8 cellular contexts compared by ENCODE assay signal in the genomic region with DNA sequence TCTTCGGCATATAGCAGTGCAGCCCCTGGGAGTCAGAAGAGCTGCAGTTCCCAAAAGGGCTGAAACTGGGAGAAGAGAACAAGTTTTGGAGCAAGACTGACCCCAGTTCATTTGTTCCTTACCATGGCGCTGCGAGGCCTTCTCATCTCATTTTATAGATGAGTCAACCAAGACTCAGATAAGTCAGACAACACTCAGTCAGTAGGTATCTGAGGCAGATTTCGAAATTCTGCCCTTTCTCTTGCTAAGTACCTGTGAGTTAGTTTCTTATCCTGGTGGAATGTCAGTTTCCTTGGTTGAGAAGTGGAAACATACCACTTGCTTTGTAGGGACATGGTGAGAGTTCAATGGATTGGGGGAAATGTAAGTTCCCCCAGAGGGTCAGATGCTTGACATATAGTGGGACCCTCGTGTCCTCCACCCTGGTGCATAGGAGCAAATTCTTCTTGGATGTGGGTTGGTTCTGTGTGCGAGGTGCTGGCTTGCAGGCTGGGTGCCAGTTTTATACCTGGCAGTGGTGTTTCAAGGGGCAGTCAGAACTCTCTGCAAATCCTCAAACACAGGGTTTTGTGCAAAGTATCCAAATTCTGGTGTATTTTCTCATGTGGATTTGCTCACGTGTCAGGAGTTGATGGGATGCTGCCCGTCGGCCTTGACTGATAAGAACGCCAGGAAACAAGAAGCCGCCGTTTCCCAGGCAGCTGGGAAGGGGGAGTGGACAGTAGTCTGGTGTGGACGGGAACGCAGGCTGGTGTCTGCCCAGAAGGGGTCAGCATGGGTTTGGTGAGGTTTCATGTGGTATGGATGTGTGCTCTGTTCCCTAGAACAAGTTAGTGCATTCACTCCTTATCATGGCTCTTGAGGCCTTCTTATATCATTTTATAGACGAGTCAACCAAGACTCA.
DNase-seq lines count a peak whose midpoint lies in the region; ATAC-seq and TF ChIP-seq lines count a peak whose summit lies in the region.

No MANE protein-coding gene starts in this region.

- DNase-seq in BJ (ENCODE audit: low read depth), result no peak
- DNase-seq in PC-3, result peak; percentile 90
- peak; percentile 55 for DNase-seq in endothelial cell (ENCODE audit: low spot score)
- DNase-seq in neural progenitor cell (ENCODE audit: low spot score), result peak; percentile 31
- no peak for DNase-seq in GM13976 (ENCODE audit: low spot score)
- DNase-seq in naive thymus-derived CD8-positive, alpha-beta T cell, result no peak
- DNase-seq in stimulated activated CD4-positive, alpha-beta T cell treated with anti-CD3 and anti-CD28 coated beads, Interleukin-15, amount 100 ng/mL, for 24 hours, result no peak

- H3K79me2 ChIP-seq in PC-3 (ENCODE audit: low read length) (peaks cover 72% of the 10 kb centered on the region), neural progenitor cell (ENCODE audit: low read depth) (peaks cover 19% of the 10 kb centered on the region)

- H3K9me3 Mint-ChIP-seq in endothelial cell (ENCODE audit: unreplicated experiment) (no peaks in the 10 kb centered on the region), neural progenitor cell (no peaks in the 10 kb centered on the region)
- H3K9me3 Mint-ChIP-seq in naive thymus-derived CD8-positive, alpha-beta T cell, result no peaks in the 10 kb centered on the region

- H3F3A ChIP-seq in PC-3 (ENCODE audit: low read length, unreplicated experiment) (peaks cover 5% of the 10 kb centered on the region), neural progenitor cell (ENCODE audit: low read depth) (peaks cover 5% of the 10 kb centered on the region)

- POLR2A ChIA-PET in BJ (lab: Charles Lee) (interaction anchor here (0.6 kb wide), 1 partner anchor 24 kb away, joined by 3 read pairs; no protein-coding TSS in a partner anchor), PC-3 (lab: Charles Lee; ENCODE audit: unreplicated experiment) (no interaction called here)
- POLR2A ChIA-PET in naive thymus-derived CD8-positive, alpha-beta T cell (lab: Charles Lee), result no interaction called here

- CTCF ChIA-PET in BJ (lab: Yijun Ruan, JAX) (interaction anchor here (0.6 to 3.3 kb wide), 19 partner anchors 11 to 169 kb away, joined by 3 to 15 read pairs (median 4); no protein-coding TSS in a partner anchor), PC-3 (lab: Charles Lee) (interaction anchor here (0.7 to 1.0 kb wide), 2 partner anchors 32 to 224 kb away, joined by 3 read pairs; no protein-coding TSS in a partner anchor)

- H3K4me3 Mint-ChIP-seq in endothelial cell (ENCODE audit: unreplicated experiment), result peak overlapping the region; percentile 76
- peak overlapping the region; percentile 79 for H3K4me3 Mint-ChIP-seq in neural progenitor cell
- H3K4me3 Mint-ChIP-seq in naive thymus-derived CD8-positive, alpha-beta T cell, result peak overlapping the region in 3 of 10 donors; percentile 5 to 56 (median 30)

- H3K27ac ChIP-seq in PC-3 (ENCODE audit: low read length) (peak overlapping the region; percentile 90), neural progenitor cell (no peak overlapping the region)

- H3K36me3 ChIP-seq in BJ (ENCODE audit: control insufficient read depth, insufficient read depth, low read length), result peaks cover 1% of the 10 kb centered on the region; the same call in 1 of the 2 replicates
- H3K36me3 ChIP-seq in PC-3 (ENCODE audit: low read depth, low read length), result no peaks in the 10 kb centered on the region
- no peaks in the 10 kb centered on the region for H3K36me3 ChIP-seq in neural progenitor cell

- H3K9ac ChIP-seq in PC-3 (ENCODE audit: low read length), result peak overlapping the region; percentile 60
- no peak overlapping the region for H3K9ac ChIP-seq in neural progenitor cell

- peaks cover 40% of the 10 kb centered on the region for H3K4me1 ChIP-seq in PC-3 (ENCODE audit: insufficient read depth, low read length)
- peaks cover 34% of the 10 kb centered on the region for H3K4me1 ChIP-seq in neural progenitor cell

- peaks cover 31% of the 10 kb centered on the region for H3K27me3 Mint-ChIP-seq in endothelial cell (ENCODE audit: unreplicated experiment)
- H3K27me3 Mint-ChIP-seq in neural progenitor cell (ENCODE audit: insufficient read depth, low read depth), result peaks cover 33% of the 10 kb centered on the region
- peaks cover 25 to 81% (median 64%) of the 10 kb centered on the region in 5 donors for H3K27me3 Mint-ChIP-seq in naive thymus-derived CD8-positive, alpha-beta T cell

- H3K4me2 ChIP-seq in PC-3 (ENCODE audit: low read length) (peak overlapping the region; percentile 89), neural progenitor cell (no peak overlapping the region)

- peak; percentile 44 for ATAC-seq in PC-3
- ATAC-seq in HG02840 (IDR thresholded peaks at IDR 0.05; ENCODE audit: low FRiP score, unreplicated experiment), result no peak
- no peak for ATAC-seq in naive thymus-derived CD8-positive, alpha-beta T cell

- H3K27me3 ChIP-seq in BJ (ENCODE audit: control insufficient read depth, insufficient read depth, low read length) (no peaks in the 10 kb centered on the region), PC-3 (ENCODE audit: low read length) (no peaks in the 10 kb centered on the region), neural progenitor cell (peaks cover 27% of the 10 kb centered on the region)

- intact Hi-C loops in PC-3 (cut with micrococcal nuclease), result no loop called here

- no peaks in the 10 kb centered on the region for H4K20me1 ChIP-seq in PC-3 (ENCODE audit: low read length)
- peaks cover 44% of the 10 kb centered on the region for H4K20me1 ChIP-seq in neural progenitor cell (ENCODE audit: low read depth)

- H3K4me1 Mint-ChIP-seq in endothelial cell (ENCODE audit: unreplicated experiment), result peaks cover 59% of the 10 kb centered on the region
- H3K4me1 Mint-ChIP-seq in neural progenitor cell, result peaks cover 66% of the 10 kb centered on the region
- H3K4me1 Mint-ChIP-seq in naive thymus-derived CD8-positive, alpha-beta T cell, result peaks cover 4 to 9% (median 4%) of the 10 kb centered on the region in 4 donors

- H3K36me3 Mint-ChIP-seq in endothelial cell (ENCODE audit: low read depth, unreplicated experiment), result peaks cover 4% of the 10 kb centered on the region
- H3K36me3 Mint-ChIP-seq in neural progenitor cell, result peaks cover 4% of the 10 kb centered on the region
- peaks cover 0 to 5% (median 0%) of the 10 kb centered on the region in 3 donors for H3K36me3 Mint-ChIP-seq in naive thymus-derived CD8-positive, alpha-beta T cell

- BruUV-seq in PC-3 (replicated peaks; lab: Mats Ljungman, UMichigan), result no TSS peak

- H3K4me3 ChIP-seq in BJ (ENCODE audit: low read depth, low read length) (peak overlapping the region; percentile 48), PC-3 (ENCODE audit: low read length) (peak overlapping the region; percentile 72), neural progenitor cell (no peak overlapping the region)

- no peaks in the 10 kb centered on the region for H3K9me2 ChIP-seq in PC-3 (replicated peaks; ENCODE audit: low read length)

- H3K27ac Mint-ChIP-seq in endothelial cell (ENCODE audit: unreplicated experiment) (peak overlapping the region; percentile 98), neural progenitor cell (peak overlapping the region; percentile 64)
- H3K27ac Mint-ChIP-seq in naive thymus-derived CD8-positive, alpha-beta T cell, result no peak overlapping the region

- H3K9me3 ChIP-seq in PC-3 (ENCODE audit: low read length) (no peaks in the 10 kb centered on the region), neural progenitor cell (ENCODE audit: low read depth) (no peaks in the 10 kb centered on the region)

- TF ChIP-seq CTCF in BJ (IDR thresholded peaks at IDR 0.05; ENCODE audit: insufficient read depth, low read depth, low read length) (peak; percentile 24; the same call in 1 of the 2 replicates), PC-3 (conservative IDR thresholded peaks at IDR 0.05; ENCODE audit: low read depth, low read length) (no peak), endothelial cell (IDR thresholded peaks at IDR 0.05; ENCODE audit: unreplicated experiment) (no peak), neural progenitor cell (IDR thresholded peaks at IDR 0.05) (peak; percentile 15), GM13976 (IDR thresholded peaks at IDR 0.05; ENCODE audit: borderline replicate concordance, control extremely low read depth, extremely low read depth, insufficient read depth, missing control alignments) (no peak)

- peak overlapping the region; percentile 47 for H2AFZ ChIP-seq in PC-3 (ENCODE audit: low read length)
- no peak overlapping the region for H2AFZ ChIP-seq in neural progenitor cell (replicated peaks)

- in situ Hi-C loops in GM13976 (cut with MboI; ENCODE audit: low sequenced_read_pairs, unreplicated experiment), result no loop called here

Comparison
In these comparisons a context has a peak if more than half of its experiments do, and no peak if none do; other contexts are left out.
1. DNase-seq: peak in PC-3 (single experiment), endothelial cell (single experiment) and neural progenitor cell (single experiment); none in BJ (single experiment), GM13976 (single experiment), naive thymus-derived CD8-positive, alpha-beta T cell (0 of 10) and stimulated activated CD4-positive, alpha-beta T cell treated with anti-CD3 and anti-CD28 coated beads, Interleukin-15, amount 100 ng/mL, for 24 hours (single experiment).
2. CTCF ChIP-seq: peak in BJ (single experiment) and neural progenitor cell (single experiment); none in PC-3 (single experiment), endothelial cell (single experiment) and GM13976 (single experiment).
3. H3K27ac Mint-ChIP-seq: peak in endothelial cell (single experiment) and neural progenitor cell (single experiment); none in naive thymus-derived CD8-positive, alpha-beta T cell (0 of 10).